ENCODE assay signal across 8 cellular contexts in the genomic region with DNA sequence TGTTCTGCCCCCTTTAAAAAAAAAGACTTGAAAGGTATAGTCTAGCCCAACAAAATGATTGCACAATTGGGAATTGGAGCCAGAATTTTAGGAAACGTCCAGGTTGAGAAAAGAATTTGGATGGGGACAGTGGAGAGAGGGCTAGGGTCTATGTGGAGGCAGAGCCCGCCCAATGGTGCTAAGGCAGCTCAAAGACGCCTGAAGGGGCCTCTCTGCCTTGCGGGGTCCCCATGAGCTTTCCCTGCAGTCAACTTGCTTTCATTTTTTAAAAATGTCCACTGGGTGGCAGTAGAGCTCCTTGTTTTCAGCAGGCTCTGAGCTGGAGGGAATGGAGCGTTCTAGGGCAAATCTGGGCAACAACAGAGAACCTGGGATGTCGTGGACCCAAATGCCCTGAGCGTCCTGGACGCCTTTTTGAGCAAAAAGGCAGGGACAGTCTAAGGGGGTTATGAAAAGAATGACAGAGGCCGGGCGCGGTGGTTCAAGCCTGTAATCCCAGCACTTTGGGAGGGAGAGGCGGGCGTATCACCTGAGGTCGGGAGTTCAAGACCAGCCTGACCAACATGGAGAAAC. TPM values are rescaled to one million over a fixed set of nuclear protein-coding genes. Genes with fewer than 3 reads are reported as not detected.
A peak's percentile ranks its signal among the peaks of the same experiment; 100 is the strongest.
DNase-seq lines count a peak whose midpoint lies in the region; FAIRE-seq and TF ChIP-seq lines count a peak whose summit lies in the region.

No MANE protein-coding gene starts in this region.

- no peaks in the 10 kb centered on the region for H4K20me1 ChIP-seq in endothelial cell of umbilical vein (replicated peaks; ENCODE audit: control insufficient read depth, extremely low read depth, insufficient read depth, low read length)

- H3K4me2 ChIP-seq in endothelial cell of umbilical vein (ENCODE audit: insufficient read depth, low read length) = peak overlapping the region; percentile 44

- H3K9me1 ChIP-seq in endothelial cell of umbilical vein (replicated peaks; ENCODE audit: control insufficient read depth, extremely low read depth, insufficient read depth, low read length) = no peaks in the 10 kb centered on the region

- no TSS peak for BruUV-seq in endothelial cell of umbilical vein (replicated peaks; lab: Mats Ljungman, UMichigan)

- H3K36me3 ChIP-seq in endothelial cell of umbilical vein (ENCODE audit: control insufficient read depth in 2 of 2, extremely low read depth in 1 of 2, insufficient read depth in 2 of 2, low read length in 2 of 2) = peaks cover 0 to 6% of the 10 kb centered on the region in 2 experiments
- peaks cover 6 to 11% of the 10 kb centered on the region in 2 donors for H3K36me3 ChIP-seq in mucosa of rectum (ENCODE audit: control insufficient read depth in 2 of 2, insufficient read depth in 2 of 2, low read length in 2 of 2)

- DNase-seq in 8988T = peak; percentile 57
- peak; percentile 80 for DNase-seq in GM13977 (ENCODE audit: low spot score)
- DNase-seq in HTR-8/SVneo (ENCODE audit: insufficient read length, low spot score) = peak; percentile 79
- peak; percentile 71 for DNase-seq in NOMO-1 treated with DMSO at 0.1 percent for 48 hours (lab: John Stamatoyannopoulos, UW; ENCODE audit: unreplicated experiment)
- DNase-seq in activated CD8-positive, alpha-beta memory T cell treated with anti-CD3 and anti-CD28 coated beads, Interleukin-2, amount 50 U/mL, for 1 hour (ENCODE audit: extremely low read depth) = peak; percentile 34
- peak; percentile 71 for DNase-seq in endothelial cell of umbilical vein (ENCODE audit: low read depth, low spot score)
- peak; percentile 25 for DNase-seq in stimulated activated naive CD4-positive, alpha-beta T cell treated with Interleukin-2 at 50 U/mL for 16 hours (lab: John Stamatoyannopoulos, UW)

- in situ Hi-C loops in GM13977 (cut with MboI; ENCODE audit: low pct_unique_long_range_greater_than_20kb, low sequenced_read_pairs, unreplicated experiment) = loop anchor here (25.0 kb wide), 1 partner anchor 812 kb away; no protein-coding TSS in a partner anchor

- POLR2A ChIA-PET in endothelial cell of umbilical vein (lab: Charles Lee) = no interaction called here

- intact Hi-C loops in endothelial cell of umbilical vein (cut with micrococcal nuclease) = loop anchor here (1.0 to 5.0 kb wide), 4 partner anchors 24 to 229 kb away; no protein-coding TSS in a partner anchor

- dilution Hi-C loops in endothelial cell of umbilical vein (cut with MboI; ENCODE audit: extremely low pct_ligation_motif_present, low sequenced_read_pairs) = no loop called here

- peaks cover 6 to 20% of the 10 kb centered on the region in 2 experiments for H3K27me3 ChIP-seq in endothelial cell of umbilical vein (ENCODE audit: control insufficient read depth in 2 of 2, insufficient read depth in 2 of 2, low read length in 2 of 2)
- H3K27me3 ChIP-seq in mucosa of rectum (ENCODE audit: control insufficient read depth in 2 of 2, insufficient read depth in 2 of 2, low read length in 2 of 2) = peaks cover 3 to 9% of the 10 kb centered on the region in 2 donors

- CTCF ChIA-PET in endothelial cell of umbilical vein (lab: Charles Lee) = interaction anchor here (0.6 to 8.3 kb wide), 44 partner anchors 8 to 757 kb away, joined by 3 to 287 read pairs (median 4); a partner anchor contains a TSS

- no peak overlapping the region for H2AFZ ChIP-seq in endothelial cell of umbilical vein (ENCODE audit: low read depth, low read length)

- H3K27ac ChIP-seq in endothelial cell of umbilical vein (ENCODE audit: insufficient read depth, low read depth, low read length) (no peak overlapping the region), mucosa of rectum (ENCODE audit: low read depth in 2 of 2, low read length in 2 of 2) (no peak overlapping the region)

- H3K4me1 ChIP-seq in endothelial cell of umbilical vein (ENCODE audit: control insufficient read depth, extremely low read depth, insufficient read depth, low read length) = no peaks in the 10 kb centered on the region
- peaks cover 2 to 6% of the 10 kb centered on the region in 2 donors for H3K4me1 ChIP-seq in mucosa of rectum (ENCODE audit: control insufficient read depth in 2 of 2, insufficient read depth in 2 of 2, low read length in 2 of 2)

- H3K4me3 ChIP-seq in endothelial cell of umbilical vein (replicated peaks in 1 of 3; ENCODE audit: insufficient read depth in 1 of 3, low read depth in 1 of 3, low read length in 3 of 3) (no peak overlapping the region), mucosa of rectum (ENCODE audit: low read length in 2 of 2) (peak overlapping the region; percentile 38 to 63)

- H3K79me2 ChIP-seq in endothelial cell of umbilical vein (ENCODE audit: control insufficient read depth, insufficient read depth, low read length) = no peaks in the 10 kb centered on the region

- no peaks in the 10 kb centered on the region for H3K9me3 ChIP-seq in endothelial cell of umbilical vein (replicated peaks; ENCODE audit: control insufficient read depth, insufficient read depth, low read length)
- no peaks in the 10 kb centered on the region for H3K9me3 ChIP-seq in mucosa of rectum (ENCODE audit: control insufficient read depth in 2 of 2, low read length in 2 of 2)

- H3K9ac ChIP-seq in endothelial cell of umbilical vein (replicated peaks; ENCODE audit: extremely low read depth, insufficient read depth, low read length) (no peak overlapping the region), mucosa of rectum (ENCODE audit: low read depth in 1 of 2, low read length in 2 of 2) (peak overlapping the region in 1 of 2 donors; percentile 60)

- FAIRE-seq in HTR-8/SVneo (lab: Jason Lieb, UNC) = peak; percentile 57
- FAIRE-seq in endothelial cell of umbilical vein (lab: Jason Lieb, UNC) = peak; percentile 91

- TF ChIP-seq CTCF in GM13977 (IDR thresholded peaks at IDR 0.05; ENCODE audit: extremely low read depth, insufficient read depth, missing control alignments) (peak; percentile 59), endothelial cell of umbilical vein (IDR thresholded peaks at IDR 0.05; ENCODE audit: extremely low read depth in 1 of 2, insufficient read depth in 1 of 2, low read depth in 1 of 2, low read length in 2 of 2) (peak; percentile 59 to 60)

- no peak for TF ChIP-seq POLR2A in endothelial cell of umbilical vein (IDR thresholded peaks at IDR 0.05; ENCODE audit: low read depth, low read length)

TF ChIP-seq in endothelial cell of umbilical vein, 7 proteins besides CTCF, POLR2A, EP300 and RAD21:
- TF ChIP-seq EZH2 (IDR thresholded peaks at IDR 0.05; ENCODE audit: borderline replicate concordance, low read depth, low read length, severe bottlenecking) = no peak
- TF ChIP-seq POLR2AphosphoS5 (IDR thresholded peaks at IDR 0.05; ENCODE audit: insufficient read depth, low read depth, low read length) = no peak
- TF ChIP-seq FOS (IDR thresholded peaks at IDR 0.05; ENCODE audit: borderline replicate concordance, insufficient read depth, low read length) = no peak
- TF ChIP-seq GATA2 (IDR thresholded peaks at IDR 0.05; ENCODE audit: insufficient read depth, insufficient read length, low read depth, low read length) = no peak
- TF ChIP-seq JUN (IDR thresholded peaks at IDR 0.05; ENCODE audit: borderline replicate concordance, insufficient read depth, insufficient read length, low read depth) = no peak
- TF ChIP-seq MYC (IDR thresholded peaks at IDR 0.05; ENCODE audit: low read depth, low read length) = no peak
- TF ChIP-seq, protein P1, sequence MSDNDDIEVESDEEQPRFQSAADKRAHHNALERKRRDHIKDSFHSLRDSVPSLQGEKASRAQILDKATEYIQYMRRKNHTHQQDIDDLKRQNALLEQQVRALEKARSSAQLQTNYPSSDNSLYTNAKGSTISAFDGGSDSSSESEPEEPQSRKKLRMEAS (IDR thresholded peaks at IDR 0.05; ENCODE audit: insufficient read depth, insufficient read length) = no peak
TF ChIP-seq in endothelial cell of umbilical vein: peak in this region for 0.

RNA-seq across cellular contexts. Expression of a gene that starts 40.2 kb away (rescaled TPM):
- 8.4 and 12.0 TPM in 2 replicates for total RNA-seq in endothelial cell of umbilical vein
- 12.1 and 14.0 TPM in 2 replicates for polyA plus RNA-seq in endothelial cell of umbilical vein
- 6.9 and 7.0 TPM in 2 replicates for polyA plus RNA-seq in endothelial cell of umbilical vein (2011; cell fraction: cytosol; rRNA removed)
- 3.8 and 4.8 TPM in 2 replicates for polyA plus RNA-seq in endothelial cell of umbilical vein (2011; cell fraction: nucleus; rRNA removed)
- 8.5 and 13.4 TPM in 2 replicates for polyA plus RNA-seq in endothelial cell of umbilical vein (2012)
- polyA minus RNA-seq in endothelial cell of umbilical vein = 11.6 and 14.8 TPM in 2 replicates
- polyA minus RNA-seq in endothelial cell of umbilical vein (2011; cell fraction: cytosol; rRNA and poly(A)+ RNA removed) = 17.7 TPM
- 0.67 and 1.7 TPM in 2 replicates for polyA minus RNA-seq in endothelial cell of umbilical vein (2011; cell fraction: nucleus; rRNA and poly(A)+ RNA removed)

Comparison
In these comparisons a context has a peak if more than half of its experiments do, and no peak if none do; other contexts are left out.
1. DNase-seq: peak in every context shown above with its lines; median percentile 80 in GM13977; 79 in HTR-8/SVneo; 71 in NOMO-1 treated with DMSO at 0.1 percent for 48 hours; 71 in endothelial cell of umbilical vein; 57 in 8988T; 34 in activated CD8-positive, alpha-beta memory T cell treated with anti-CD3 and anti-CD28 coated beads, Interleukin-2, amount 50 U/mL, for 1 hour; 25 in stimulated activated naive CD4-positive, alpha-beta T cell treated with Interleukin-2 at 50 U/mL for 16 hours.
2. H3K4me3 ChIP-seq: peak in mucosa of rectum (2 of 2); none in endothelial cell of umbilical vein (0 of 3).